Comparison of ENCODE assay signal across 10 cellular contexts in the genomic region with DNA sequence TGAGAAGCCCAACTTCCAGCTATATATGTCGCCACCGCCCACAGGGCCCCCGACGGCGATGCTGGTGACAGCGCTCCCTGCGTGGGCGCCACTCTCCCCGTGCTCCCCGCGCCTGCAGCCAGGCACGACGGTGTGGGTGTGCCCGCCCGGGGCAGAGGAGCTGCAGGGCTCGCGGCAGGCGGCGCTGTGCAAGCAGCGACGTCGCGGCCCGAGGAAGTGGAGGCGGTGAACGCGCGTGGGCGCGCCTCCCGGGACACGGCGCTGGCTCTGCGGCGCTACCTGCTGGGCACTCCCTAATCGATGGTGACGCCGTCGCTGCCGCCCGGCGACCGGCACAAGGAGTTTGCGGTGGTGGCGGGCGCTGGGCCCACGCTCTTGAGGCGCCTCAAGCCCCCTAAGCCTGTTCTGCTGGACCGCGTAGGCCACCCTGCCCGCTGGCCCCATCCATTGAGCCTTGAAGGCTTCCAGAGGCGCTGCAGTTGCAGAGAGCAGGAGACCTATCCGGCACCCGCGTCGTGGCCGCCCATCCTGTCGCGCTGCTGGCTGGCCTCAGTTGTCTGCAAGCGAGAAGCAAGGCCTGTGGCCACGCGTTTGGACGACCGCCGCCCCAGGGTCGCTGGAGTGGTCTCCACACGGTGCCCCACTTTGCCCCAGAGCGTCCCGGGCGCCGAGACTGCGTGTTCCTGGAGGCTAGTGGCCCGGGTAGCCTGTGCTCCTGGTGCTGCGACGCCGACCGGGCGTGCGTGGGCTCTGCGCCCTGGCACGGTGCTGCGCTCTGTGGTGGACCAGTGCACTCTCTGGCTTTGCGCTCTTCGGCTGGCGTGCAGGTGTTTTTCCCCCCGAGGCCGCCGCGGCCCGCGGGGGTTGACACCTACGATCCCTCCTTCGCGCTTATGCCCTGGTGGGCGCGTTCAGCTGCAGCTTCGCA. TPM values are rescaled to one million over a fixed set of nuclear protein-coding genes. Genes with fewer than 3 reads are reported as not detected.
DNase-seq lines count a peak whose midpoint lies in the region; ATAC-seq and TF ChIP-seq lines count a peak whose summit lies in the region.
"Had no signal": no experiment of that assay in that cellular context is flagged by ENCODE, and none has a peak within 500 bp of the region (broad histone marks: within the 10 kb centered on the region; RNA-seq: fewer than 3 reads in every experiment).

No MANE protein-coding gene starts in this region.

- POLR2A ChIA-PET in naive thymus-derived CD4-positive, alpha-beta T cell (lab: Charles Lee) = interaction anchor here (0.7 to 2.0 kb wide), 9 partner anchors 19 to 214 kb away, joined by 3 to 8 read pairs (median 3); a partner anchor contains a TSS

- H3K4me3 ChIP-seq in naive thymus-derived CD4-positive, alpha-beta T cell (ENCODE audit: low read length) = peak overlapping the region; percentile 79

- no peaks in the 10 kb centered on the region for H3K9me3 Mint-ChIP-seq in central memory CD8-positive, alpha-beta T cell
- H3K9me3 Mint-ChIP-seq in naive thymus-derived CD4-positive, alpha-beta T cell = peaks cover 0 to 6% (median 0%) of the 10 kb centered on the region in 11 donors
- peaks cover 0 to 4% of the 10 kb centered on the region in 2 donors for H3K9me3 Mint-ChIP-seq in stimulated activated naive B cell treated with anti-CD40 and anti-IgM and Interleukin-4, amounts not matched to agents 10 μg/mL and 1 μg/mL and 100 μg/mL, for 72 hours

- DNase-seq in GM13976 (ENCODE audit: low spot score) (peak; percentile 80), NCI-H2107 (lab: John Stamatoyannopoulos, UW) (no peak), SIG-M5 treated with dmso at 0.1 percent for 504 hours (lab: John Stamatoyannopoulos, UW; ENCODE audit: unreplicated experiment) (no peak)
- DNase-seq in activated CD4-positive, CD25-positive, alpha-beta regulatory T cell treated with anti-CD3 and anti-CD28 coated beads, Interleukin-2, amount 50 U/mL, for 16 hours (ENCODE audit: low read depth, low spot score) = peak; percentile 67
- peak; percentile 65 to 74 for DNase-seq in central memory CD8-positive, alpha-beta T cell (ENCODE audit: low spot score in 2 of 2)
- DNase-seq in naive thymus-derived CD4-positive, alpha-beta T cell = peak; percentile 68 to 86 (median 84)
- DNase-seq in stimulated activated naive B cell treated with anti-CD40 and anti-IgM and Interleukin-4, amounts not matched to agents 10 μg/mL and 1 μg/mL and 100 μg/mL, for 72 hours = peak; percentile 46

- H3K27ac ChIP-seq in naive thymus-derived CD4-positive, alpha-beta T cell (ENCODE audit: low read depth, low read length) = peak overlapping the region; percentile 49

- H3K36me3 Mint-ChIP-seq in central memory CD8-positive, alpha-beta T cell (ENCODE audit: insufficient read depth) = peaks cover 2% of the 10 kb centered on the region
- peaks cover 0 to 9% (median 0%) of the 10 kb centered on the region in 5 donors for H3K36me3 Mint-ChIP-seq in naive thymus-derived CD4-positive, alpha-beta T cell
- no peaks in the 10 kb centered on the region for H3K36me3 Mint-ChIP-seq in stimulated activated naive B cell treated with anti-CD40 and anti-IgM and Interleukin-4, amounts not matched to agents 10 μg/mL and 1 μg/mL and 100 μg/mL, for 72 hours

- in situ Hi-C loops in GM13976 (cut with MboI; ENCODE audit: low sequenced_read_pairs, unreplicated experiment) = no loop called here

- intact Hi-C loops in naive thymus-derived CD4-positive, alpha-beta T cell (cut with micrococcal nuclease) = loop anchor here in 1 of 2 donors (1.0 to 2.0 kb wide), 5 partner anchors 36 to 167 kb away; a partner anchor contains a TSS

- no peaks in the 10 kb centered on the region for H3K9me3 ChIP-seq in naive thymus-derived CD4-positive, alpha-beta T cell (ENCODE audit: control insufficient read depth in 2 of 3, low read length in 3 of 3)

- peaks cover 23 to 39% of the 10 kb centered on the region in 2 donors for H3K4me1 ChIP-seq in naive thymus-derived CD4-positive, alpha-beta T cell (ENCODE audit: control insufficient read depth in 2 of 2, insufficient read depth in 2 of 2, low read length in 2 of 2)

- CTCF ChIA-PET in naive thymus-derived CD4-positive, alpha-beta T cell (lab: Charles Lee) = interaction anchor here (0.8 to 2.9 kb wide), 13 partner anchors 10 to 231 kb away, joined by 3 to 28 read pairs (median 4); a partner anchor contains a TSS

- peak overlapping the region; percentile 77 for H3K4me3 Mint-ChIP-seq in central memory CD8-positive, alpha-beta T cell
- H3K4me3 Mint-ChIP-seq in naive thymus-derived CD4-positive, alpha-beta T cell = peak overlapping the region; percentile 55 to 83 (median 78)
- H3K4me3 Mint-ChIP-seq in stimulated activated naive B cell treated with anti-CD40 and anti-IgM and Interleukin-4, amounts not matched to agents 10 μg/mL and 1 μg/mL and 100 μg/mL, for 72 hours = peak overlapping the region in 1 of 2 donors; percentile 61

- H3K27me3 ChIP-seq in naive thymus-derived CD4-positive, alpha-beta T cell (ENCODE audit: control insufficient read depth in 2 of 2, insufficient read depth in 2 of 2, low read length in 2 of 2) = no peaks in the 10 kb centered on the region

- H3K27me3 Mint-ChIP-seq in central memory CD8-positive, alpha-beta T cell = no peaks in the 10 kb centered on the region
- peaks cover 0 to 33% (median 0%) of the 10 kb centered on the region in 5 donors for H3K27me3 Mint-ChIP-seq in naive thymus-derived CD4-positive, alpha-beta T cell
- H3K27me3 Mint-ChIP-seq in stimulated activated naive B cell treated with anti-CD40 and anti-IgM and Interleukin-4, amounts not matched to agents 10 μg/mL and 1 μg/mL and 100 μg/mL, for 72 hours = peaks cover 31 to 52% of the 10 kb centered on the region in 2 donors

- H3K27ac Mint-ChIP-seq in central memory CD8-positive, alpha-beta T cell (ENCODE audit: low read depth) = no peak overlapping the region
- H3K27ac Mint-ChIP-seq in naive thymus-derived CD4-positive, alpha-beta T cell = peak overlapping the region in 5 of 9 donors; percentile 4 to 85 (median 58)
- H3K27ac Mint-ChIP-seq in stimulated activated naive B cell treated with anti-CD40 and anti-IgM and Interleukin-4, amounts not matched to agents 10 μg/mL and 1 μg/mL and 100 μg/mL, for 72 hours = no peak overlapping the region

- peak; percentile 62 for TF ChIP-seq CTCF in GM13976 (IDR thresholded peaks at IDR 0.05; ENCODE audit: borderline replicate concordance, control extremely low read depth, extremely low read depth, insufficient read depth, missing control alignments)

- H3K36me3 ChIP-seq in naive thymus-derived CD4-positive, alpha-beta T cell (ENCODE audit: control insufficient read depth in 2 of 3, insufficient read depth in 3 of 3, low read length in 3 of 3) = no peaks in the 10 kb centered on the region

- peaks cover 31% of the 10 kb centered on the region for H3K4me1 Mint-ChIP-seq in central memory CD8-positive, alpha-beta T cell
- H3K4me1 Mint-ChIP-seq in naive thymus-derived CD4-positive, alpha-beta T cell = peaks cover 18 to 52% (median 40%) of the 10 kb centered on the region in 7 donors
- peaks cover 13% of the 10 kb centered on the region in 2 donors for H3K4me1 Mint-ChIP-seq in stimulated activated naive B cell treated with anti-CD40 and anti-IgM and Interleukin-4, amounts not matched to agents 10 μg/mL and 1 μg/mL and 100 μg/mL, for 72 hours

- peak; percentile 98 for ATAC-seq in central memory CD8-positive, alpha-beta T cell (replicated peaks; ENCODE audit: extremely low read depth, poor library complexity, severe bottlenecking)
- ATAC-seq in naive thymus-derived CD4-positive, alpha-beta T cell = peak; percentile 99
- ATAC-seq in stimulated activated naive B cell treated with anti-CD40 and anti-IgM and Interleukin-4, amounts not matched to agents 10 μg/mL and 1 μg/mL and 100 μg/mL, for 72 hours (replicated peaks) = peak; percentile 87 to 91
- no peak for ATAC-seq in GM19328 (IDR thresholded peaks at IDR 0.05; ENCODE audit: unreplicated experiment)

RNA-seq across cellular contexts. Expression of a gene that starts 23.1 kb away (rescaled TPM):
- 10 to 100 TPM in 3 of 5 experiments, 1 to 10 TPM in 2; 5.7 to 14.9 (median 11.6) TPM for total RNA-seq in naive thymus-derived CD4-positive, alpha-beta T cell
- polyA plus RNA-seq in naive thymus-derived CD4-positive, alpha-beta T cell = 1 to 10 TPM; 1.2 to 2.4 TPM

RNA-seq across cellular contexts. Expression of a gene that starts 35.7 kb away (rescaled TPM):
- total RNA-seq in naive thymus-derived CD4-positive, alpha-beta T cell = 10 to 100 TPM in 3 of 5 experiments, 1 to 10 TPM in 2; 7.8 to 26.1 (median 17.8) TPM
- 10 to 100 TPM; 29.9 to 58.1 TPM for polyA plus RNA-seq in naive thymus-derived CD4-positive, alpha-beta T cell

RNA-seq across cellular contexts. Expression of a gene that starts 49.3 kb away (rescaled TPM):
- 1 to 10 TPM; 1.7 to 5.4 (median 3.8) TPM for total RNA-seq in naive thymus-derived CD4-positive, alpha-beta T cell
- under 1 TPM in 1 of 2 donors, not detected in 1; 0.14 TPM for polyA plus RNA-seq in naive thymus-derived CD4-positive, alpha-beta T cell
- total RNA-seq: myocyte had no signal

RNA-seq across cellular contexts. Expression of a gene that starts 51.2 kb away (rescaled TPM):
- 100 to 1,000 TPM in 1 of 5 experiments, 10 to 100 TPM in 3, not detected in 1; 15.1 to 428 (median 35.6) TPM for total RNA-seq in naive thymus-derived CD4-positive, alpha-beta T cell
- 1 to 10 TPM; 2.3 to 3.7 TPM for polyA plus RNA-seq in naive thymus-derived CD4-positive, alpha-beta T cell
- total RNA-seq: LHCN-M2, myocyte had no signal

RNA-seq across cellular contexts. Expression of a gene that starts 54.7 kb away (rescaled TPM):
- total RNA-seq in naive thymus-derived CD4-positive, alpha-beta T cell = 10 to 100 TPM; 32.6 to 60.6 (median 49.3) TPM
- 10 to 100 TPM; 19.1 to 34.1 TPM for polyA plus RNA-seq in naive thymus-derived CD4-positive, alpha-beta T cell

Comparison
In these comparisons a context has a peak if more than half of its experiments do, and no peak if none do; other contexts are left out.
1. DNase-seq: peak in GM13976 (single experiment), activated CD4-positive, CD25-positive, alpha-beta regulatory T cell treated with anti-CD3 and anti-CD28 coated beads, Interleukin-2, amount 50 U/mL, for 16 hours (single experiment), central memory CD8-positive, alpha-beta T cell (2 of 2), naive thymus-derived CD4-positive, alpha-beta T cell (9 of 9) and stimulated activated naive B cell treated with anti-CD40 and anti-IgM and Interleukin-4, amounts not matched to agents 10 μg/mL and 1 μg/mL and 100 μg/mL, for 72 hours (single experiment); none in NCI-H2107 (single experiment) and SIG-M5 treated with dmso at 0.1 percent for 504 hours (single experiment).
2. H3K27ac Mint-ChIP-seq: peak in naive thymus-derived CD4-positive, alpha-beta T cell (5 of 9); none in central memory CD8-positive, alpha-beta T cell (single experiment) and stimulated activated naive B cell treated with anti-CD40 and anti-IgM and Interleukin-4, amounts not matched to agents 10 μg/mL and 1 μg/mL and 100 μg/mL, for 72 hours (single experiment).